11 cellular contexts compared by ENCODE assay signal in genomic region chr5:42810905-42811590, GRCh38. TPM values are rescaled to one million over a fixed set of nuclear protein-coding genes. Genes with fewer than 3 reads are reported as not detected.
DNase-seq lines count a peak whose midpoint lies in the region; ATAC-seq and TF ChIP-seq lines count a peak whose summit lies in the region.
"Had no signal": no experiment of that assay in that cellular context is flagged by ENCODE, and none has a peak within 500 bp of the region (broad histone marks: within the 10 kb centered on the region; RNA-seq: fewer than 3 reads in every experiment).

No MANE protein-coding gene starts in this region.

- WGBS in suprapubic skin = 23% methylated on average over 2 of the region's 2 CpGs

- no peak overlapping the region for H3K4me3 Mint-ChIP-seq in activated T-helper 17 cell treated with anti-CD3 and anti-CD28 coated beads, Interleukin-2, amount 50 U/mL, for 72 hours
- H3K4me3 Mint-ChIP-seq: activated CD4-positive, alpha-beta memory T cell treated with anti-CD3 and anti-CD28 coated beads, Interleukin-2, amount 10 ng/mL, durations not matched to agents 7 days and 5 days; memory B cell had no signal

- TF ChIP-seq POLR2A in suprapubic skin (IDR thresholded peaks at IDR 0.05) = no peak

- peaks cover 36% of the 10 kb centered on the region for H3K4me1 ChIP-seq in suprapubic skin

- H3K27ac ChIP-seq in epithelial cell of prostate (peak overlapping the region; percentile 22), suprapubic skin (peak overlapping the region; percentile 82)

- TF ChIP-seq CTCF in suprapubic skin (IDR thresholded peaks at IDR 0.05) = no peak

- H3K4me1 Mint-ChIP-seq in activated T-helper 17 cell treated with anti-CD3 and anti-CD28 coated beads, Interleukin-2, amount 50 U/mL, for 72 hours = no peaks in the 10 kb centered on the region
- H3K4me1 Mint-ChIP-seq: activated CD4-positive, alpha-beta memory T cell treated with anti-CD3 and anti-CD28 coated beads, Interleukin-2, amount 10 ng/mL, durations not matched to agents 7 days and 5 days; memory B cell had no signal

- H3K36me3 Mint-ChIP-seq in activated T-helper 17 cell treated with anti-CD3 and anti-CD28 coated beads, Interleukin-2, amount 50 U/mL, for 72 hours (ENCODE audit: low read depth) = no peaks in the 10 kb centered on the region
- H3K36me3 Mint-ChIP-seq: memory B cell had no signal

- H3K27me3 Mint-ChIP-seq in activated T-helper 17 cell treated with anti-CD3 and anti-CD28 coated beads, Interleukin-2, amount 50 U/mL, for 72 hours = no peaks in the 10 kb centered on the region
- H3K27me3 Mint-ChIP-seq: memory B cell had no signal

- no peak for ATAC-seq in GM19328 (IDR thresholded peaks at IDR 0.05; ENCODE audit: unreplicated experiment)
- ATAC-seq in activated T-helper 17 cell treated with anti-CD3 and anti-CD28 coated beads, Interleukin-2, amount 50 U/mL, for 72 hours (replicated peaks) = no peak
- no peak for ATAC-seq in GM18517 (IDR thresholded peaks at IDR 0.05; ENCODE audit: unreplicated experiment)

- no peak for TF ChIP-seq EP300 in suprapubic skin (IDR thresholded peaks at IDR 0.05)

- H3K9me3 Mint-ChIP-seq in activated T-helper 17 cell treated with anti-CD3 and anti-CD28 coated beads, Interleukin-2, amount 50 U/mL, for 72 hours = no peaks in the 10 kb centered on the region
- H3K9me3 Mint-ChIP-seq: activated CD4-positive, alpha-beta memory T cell treated with anti-CD3 and anti-CD28 coated beads, Interleukin-2, amount 10 ng/mL, durations not matched to agents 7 days and 5 days; memory B cell had no signal

- H3K4me3 ChIP-seq in suprapubic skin = peak overlapping the region; percentile 53

- peak; percentile 36 for DNase-seq in OCI-M1 (lab: John Stamatoyannopoulos, UW)
- no peak for DNase-seq in epithelial cell of prostate (ENCODE audit: low read depth, low spot score)
- DNase-seq in medulla oblongata (ENCODE audit: extremely low spot score) = peak; percentile 29
- no peak for DNase-seq in suprapubic skin (ENCODE audit: low spot score in 2 of 2)
- DNase-seq in activated CD8-positive, alpha-beta memory T cell treated with anti-CD3 and anti-CD28 coated beads, Interleukin-2, amount 50 U/mL, for 4 hours = no peak
- DNase-seq: activated CD4-positive, alpha-beta memory T cell treated with anti-CD3 and anti-CD28 coated beads, Interleukin-2, amount 10 ng/mL, durations not matched to agents 7 days and 5 days; cerebellar nuclear complex had no signal

- H3K9me3 ChIP-seq in suprapubic skin = no peaks in the 10 kb centered on the region

- H3K27me3 ChIP-seq in suprapubic skin = no peaks in the 10 kb centered on the region

- H3K36me3 ChIP-seq in suprapubic skin = peaks cover 12% of the 10 kb centered on the region

- H3K27ac Mint-ChIP-seq in activated T-helper 17 cell treated with anti-CD3 and anti-CD28 coated beads, Interleukin-2, amount 50 U/mL, for 72 hours = no peak overlapping the region
- H3K27ac Mint-ChIP-seq: activated CD4-positive, alpha-beta memory T cell treated with anti-CD3 and anti-CD28 coated beads, Interleukin-2, amount 10 ng/mL, durations not matched to agents 7 days and 5 days; memory B cell had no signal

RNA-seq across cellular contexts. Expression of gene SELENOP, which starts 0.6 kb away (rescaled TPM):
- total RNA-seq in suprapubic skin = 100 to 1,000 TPM; 206 to 286 (median 238) TPM
- not detected for total RNA-seq in activated T-helper 17 cell treated with anti-CD3 and anti-CD28 coated beads, Interleukin-2, amount 50 U/mL, for 72 hours

RNA-seq across cellular contexts. Expression of gene CCDC152, which starts 54.4 kb away (rescaled TPM):
- total RNA-seq in suprapubic skin = 1 to 10 TPM in 2 of 4 donors, under 1 TPM in 1, not detected in 1; 0.36 to 1.7 (median 1.1) TPM
- total RNA-seq in activated T-helper 17 cell treated with anti-CD3 and anti-CD28 coated beads, Interleukin-2, amount 50 U/mL, for 72 hours = 1 to 10 TPM in 1 of 2 donors, under 1 TPM in 1; 0.79 to 2.7 TPM

Comparison
In these comparisons a context has a peak if more than half of its experiments do, and no peak if none do; other contexts are left out.
1. DNase-seq: peak in OCI-M1 (single experiment) and medulla oblongata (single experiment); none in epithelial cell of prostate (single experiment), suprapubic skin (0 of 2) and activated CD8-positive, alpha-beta memory T cell treated with anti-CD3 and anti-CD28 coated beads, Interleukin-2, amount 50 U/mL, for 4 hours (single experiment).
2. RNA of gene SELENOP, which starts 0.6 kb away (total RNA-seq): 206 to 286 TPM in suprapubic skin; not detected in activated T-helper 17 cell treated with anti-CD3 and anti-CD28 coated beads, Interleukin-2, amount 50 U/mL, for 72 hours; every median in the first group is over 100 times any median in the second.